Comparison of ENCODE assay signal across 1 cellular context in the genomic region with DNA sequence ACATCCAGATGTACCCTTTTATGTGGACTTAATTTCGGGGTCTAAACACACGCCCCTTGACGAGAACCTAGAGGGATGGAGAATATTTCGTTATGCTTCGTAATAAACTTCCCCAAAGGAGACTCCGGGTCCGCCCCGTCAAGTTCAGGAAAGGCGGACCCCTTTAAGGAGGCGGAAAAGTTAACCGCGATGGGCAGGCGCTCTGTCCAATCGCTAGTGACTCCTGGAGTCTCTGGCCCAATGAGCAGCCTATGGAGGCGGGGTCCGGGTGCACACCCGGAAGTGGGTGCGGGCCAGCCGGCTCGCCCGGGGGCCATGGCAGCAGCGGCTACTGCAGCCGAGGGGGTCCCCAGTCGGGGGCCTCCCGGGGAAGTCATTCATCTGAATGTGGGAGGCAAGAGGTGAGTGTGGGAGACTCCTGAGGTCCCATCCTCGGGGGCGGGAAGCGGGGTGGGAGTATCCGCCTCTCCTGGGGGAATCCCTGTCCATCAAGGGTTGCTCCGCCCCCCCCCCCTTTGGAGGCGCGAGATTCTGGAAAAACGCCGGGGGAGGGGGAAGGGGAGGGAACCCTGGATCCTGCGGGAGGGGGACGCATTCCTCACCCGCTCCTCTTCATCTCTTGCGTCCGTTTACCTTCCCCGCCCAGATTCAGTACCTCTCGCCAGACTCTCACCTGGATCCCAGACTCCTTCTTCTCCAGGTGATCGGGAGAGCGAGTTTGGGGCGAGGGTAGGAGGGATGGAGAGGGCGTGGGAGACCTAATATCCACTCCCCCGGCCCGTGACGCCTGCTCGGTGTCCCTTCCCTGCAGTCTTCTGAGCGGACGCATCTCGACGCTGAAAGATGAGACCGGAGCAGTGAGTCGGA.
TF ChIP-seq lines count a peak whose summit lies in the region.

A gene with protein sequence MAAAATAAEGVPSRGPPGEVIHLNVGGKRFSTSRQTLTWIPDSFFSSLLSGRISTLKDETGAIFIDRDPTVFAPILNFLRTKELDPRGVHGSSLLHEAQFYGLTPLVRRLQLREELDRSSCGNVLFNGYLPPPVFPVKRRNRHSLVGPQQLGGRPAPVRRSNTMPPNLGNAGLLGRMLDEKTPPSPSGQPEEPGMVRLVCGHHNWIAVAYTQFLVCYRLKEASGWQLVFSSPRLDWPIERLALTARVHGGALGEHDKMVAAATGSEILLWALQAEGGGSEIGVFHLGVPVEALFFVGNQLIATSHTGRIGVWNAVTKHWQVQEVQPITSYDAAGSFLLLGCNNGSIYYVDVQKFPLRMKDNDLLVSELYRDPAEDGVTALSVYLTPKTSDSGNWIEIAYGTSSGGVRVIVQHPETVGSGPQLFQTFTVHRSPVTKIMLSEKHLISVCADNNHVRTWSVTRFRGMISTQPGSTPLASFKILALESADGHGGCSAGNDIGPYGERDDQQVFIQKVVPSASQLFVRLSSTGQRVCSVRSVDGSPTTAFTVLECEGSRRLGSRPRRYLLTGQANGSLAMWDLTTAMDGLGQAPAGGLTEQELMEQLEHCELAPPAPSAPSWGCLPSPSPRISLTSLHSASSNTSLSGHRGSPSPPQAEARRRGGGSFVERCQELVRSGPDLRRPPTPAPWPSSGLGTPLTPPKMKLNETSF (plus strand): TSS at position 289 of the 867 bp plus-strand sequence. CDS start 27 bp downstream, at position 316.

TF ChIP-seq in K562, 482 proteins besides CTCF, POLR2A, EP300 and RAD21 (continued from another document and continues in another):
- TF ChIP-seq NCOA6 (IDR thresholded peaks at IDR 0.05) (peak; percentile 80), DEAF1 (CRISPR knock-in tag; IDR thresholded peaks at IDR 0.05) (no peak), POLR2AphosphoS5 (IDR thresholded peaks at IDR 0.05; ENCODE audit: control insufficient read depth, insufficient read depth, low read depth, low read length) (peak; percentile 57; the same call in 1 of the 2 replicates), SUPT5H (IDR thresholded peaks at IDR 0.05) (peak; percentile 59), ZBED1 (IDR thresholded peaks at IDR 0.05) (no peak), NEUROD1 (IDR thresholded peaks at IDR 0.05; ENCODE audit: borderline replicate concordance, low read depth, low read length, partially characterized antibody) (peak; percentile 99), DNMT1 (IDR thresholded peaks at IDR 0.05) (no peak), POLR2G (IDR thresholded peaks at IDR 0.05; ENCODE audit: low read depth, low read length) (peak; percentile 87), ATF7 (IDR thresholded peaks at IDR 0.05) (peak; percentile 72), SIN3A (IDR thresholded peaks at IDR 0.05; ENCODE audit: borderline replicate concordance in 2 of 2, control insufficient read depth in 1 of 2, low read depth in 2 of 2, low read length in 2 of 2) (peak in 1 of 2 experiments; percentile 87; a peak in 2 of 4 replicates), RFX7 (CRISPR knock-in tag; IDR thresholded peaks at IDR 0.05) (no peak), NFYB (IDR thresholded peaks at IDR 0.05; ENCODE audit: extremely low read depth, insufficient read length) (peak; percentile 98), ATF1 (CRISPR knock-in tag; IDR thresholded peaks at IDR 0.05) (no peak), ATF1 (tag; IDR thresholded peaks at IDR 0.05) (peak; percentile 49; the same call in 1 of the 2 replicates), SOX6 (IDR thresholded peaks at IDR 0.05) (no peak), E2F8 (IDR thresholded peaks at IDR 0.05; ENCODE audit: low read depth, partially characterized antibody) (peak; percentile 85), STAT5B (CRISPR knock-in tag; IDR thresholded peaks at IDR 0.05) (no peak), MAFK (IDR thresholded peaks at IDR 0.05; ENCODE audit: low read length) (no peak), TOE1 (IDR thresholded peaks at IDR 0.05; ENCODE audit: borderline replicate concordance) (peak; percentile 91), TOE1 (CRISPR knock-in tag; IDR thresholded peaks at IDR 0.05; ENCODE audit: borderline replicate concordance, low read depth) (no peak), MAX (CRISPR knock-in tag; IDR thresholded peaks at IDR 0.05) (no peak), NCOA1 (IDR thresholded peaks at IDR 0.05; ENCODE audit: low read depth) (no peak), PHF20 (IDR thresholded peaks at IDR 0.05; ENCODE audit: partially characterized antibody) (peak; percentile 57), RBFOX2 (IDR thresholded peaks at IDR 0.05; ENCODE audit: low read depth, low read length) (peak; percentile 83), NFE2L1 (tag; IDR thresholded peaks at IDR 0.05; ENCODE audit: borderline replicate concordance, low read depth) (no peak), ZFX (CRISPR knock-in tag; IDR thresholded peaks at IDR 0.05) (no peak), U2AF1 (optimal IDR thresholded peaks at IDR 0.05; ENCODE audit: low read depth, low read length) (no peak), SIN3B (IDR thresholded peaks at IDR 0.05; ENCODE audit: low read depth) (no peak), GABPA (tag; conservative IDR thresholded peaks at IDR 0.05; ENCODE audit: low read depth) (peak; percentile 85), ADNP (tag; IDR thresholded peaks at IDR 0.05) (no peak), TAF9B (IDR thresholded peaks at IDR 0.05; ENCODE audit: partially characterized antibody) (no peak), E2F6 (IDR thresholded peaks at IDR 0.05; ENCODE audit: borderline replicate concordance in 1 of 2, extremely low read depth in 1 of 2, insufficient read depth in 1 of 2, insufficient read length in 1 of 2, low read depth in 1 of 2, low read length in 1 of 2, poor library complexity in 1 of 2, severe bottlenecking in 1 of 2) (peak in 1 of 2 experiments; percentile 33), ASH1L (IDR thresholded peaks at IDR 0.05; ENCODE audit: borderline replicate concordance, low read depth, partially characterized antibody) (peak; percentile 98)
- TF ChIP-seq, protein P1, sequence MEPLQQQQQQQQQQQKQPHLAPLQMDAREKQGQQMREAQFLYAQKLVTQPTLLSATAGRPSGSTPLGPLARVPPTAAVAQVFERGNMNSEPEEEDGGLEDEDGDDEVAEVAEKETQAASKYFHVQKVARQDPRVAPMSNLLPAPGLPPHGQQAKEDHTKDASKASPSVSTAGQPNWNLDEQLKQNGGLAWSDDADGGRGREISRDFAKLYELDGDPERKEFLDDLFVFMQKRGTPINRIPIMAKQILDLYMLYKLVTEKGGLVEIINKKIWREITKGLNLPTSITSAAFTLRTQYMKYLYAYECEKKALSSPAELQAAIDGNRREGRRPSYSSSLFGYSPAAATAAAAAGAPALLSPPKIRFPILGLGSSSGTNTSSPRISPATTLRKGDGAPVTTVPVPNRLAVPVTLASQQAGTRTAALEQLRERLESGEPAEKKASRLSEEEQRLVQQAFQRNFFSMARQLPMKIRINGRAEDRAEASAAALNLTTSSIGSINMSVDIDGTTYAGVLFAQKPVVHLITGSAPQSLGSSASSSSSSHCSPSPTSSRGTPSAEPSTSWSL (CRISPR knock-in tag; IDR thresholded peaks at IDR 0.05; ENCODE audit: borderline replicate concordance): no peak
- TF ChIP-seq, protein P2, sequence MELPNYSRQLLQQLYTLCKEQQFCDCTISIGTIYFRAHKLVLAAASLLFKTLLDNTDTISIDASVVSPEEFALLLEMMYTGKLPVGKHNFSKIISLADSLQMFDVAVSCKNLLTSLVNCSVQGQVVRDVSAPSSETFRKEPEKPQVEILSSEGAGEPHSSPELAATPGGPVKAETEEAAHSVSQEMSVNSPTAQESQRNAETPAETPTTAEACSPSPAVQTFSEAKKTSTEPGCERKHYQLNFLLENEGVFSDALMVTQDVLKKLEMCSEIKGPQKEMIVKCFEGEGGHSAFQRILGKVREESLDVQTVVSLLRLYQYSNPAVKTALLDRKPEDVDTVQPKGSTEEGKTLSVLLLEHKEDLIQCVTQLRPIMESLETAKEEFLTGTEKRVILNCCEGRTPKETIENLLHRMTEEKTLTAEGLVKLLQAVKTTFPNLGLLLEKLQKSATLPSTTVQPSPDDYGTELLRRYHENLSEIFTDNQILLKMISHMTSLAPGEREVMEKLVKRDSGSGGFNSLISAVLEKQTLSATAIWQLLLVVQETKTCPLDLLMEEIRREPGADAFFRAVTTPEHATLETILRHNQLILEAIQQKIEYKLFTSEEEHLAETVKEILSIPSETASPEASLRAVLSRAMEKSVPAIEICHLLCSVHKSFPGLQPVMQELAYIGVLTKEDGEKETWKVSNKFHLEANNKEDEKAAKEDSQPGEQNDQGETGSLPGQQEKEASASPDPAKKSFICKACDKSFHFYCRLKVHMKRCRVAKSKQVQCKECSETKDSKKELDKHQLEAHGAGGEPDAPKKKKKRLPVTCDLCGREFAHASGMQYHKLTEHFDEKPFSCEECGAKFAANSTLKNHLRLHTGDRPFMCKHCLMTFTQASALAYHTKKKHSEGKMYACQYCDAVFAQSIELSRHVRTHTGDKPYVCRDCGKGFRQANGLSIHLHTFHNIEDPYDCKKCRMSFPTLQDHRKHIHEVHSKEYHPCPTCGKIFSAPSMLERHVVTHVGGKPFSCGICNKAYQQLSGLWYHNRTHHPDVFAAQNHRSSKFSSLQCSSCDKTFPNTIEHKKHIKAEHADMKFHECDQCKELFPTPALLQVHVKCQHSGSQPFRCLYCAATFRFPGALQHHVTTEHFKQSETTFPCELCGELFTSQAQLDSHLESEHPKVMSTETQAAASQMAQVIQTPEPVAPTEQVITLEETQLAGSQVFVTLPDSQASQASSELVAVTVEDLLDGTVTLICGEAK (IDR thresholded peaks at IDR 0.05): peak; percentile 78
- TF ChIP-seq, protein P2 (CRISPR knock-in tag; IDR thresholded peaks at IDR 0.05): no peak
- TF ChIP-seq, protein P3, sequence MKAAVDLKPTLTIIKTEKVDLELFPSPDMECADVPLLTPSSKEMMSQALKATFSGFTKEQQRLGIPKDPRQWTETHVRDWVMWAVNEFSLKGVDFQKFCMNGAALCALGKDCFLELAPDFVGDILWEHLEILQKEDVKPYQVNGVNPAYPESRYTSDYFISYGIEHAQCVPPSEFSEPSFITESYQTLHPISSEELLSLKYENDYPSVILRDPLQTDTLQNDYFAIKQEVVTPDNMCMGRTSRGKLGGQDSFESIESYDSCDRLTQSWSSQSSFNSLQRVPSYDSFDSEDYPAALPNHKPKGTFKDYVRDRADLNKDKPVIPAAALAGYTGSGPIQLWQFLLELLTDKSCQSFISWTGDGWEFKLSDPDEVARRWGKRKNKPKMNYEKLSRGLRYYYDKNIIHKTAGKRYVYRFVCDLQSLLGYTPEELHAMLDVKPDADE (conservative IDR thresholded peaks at IDR 0.05; ENCODE audit: control insufficient read depth, low read depth, low read length): peak; percentile 34; the same call in 1 of the 2 replicates
